ENCODE assay signal across 12 cellular contexts in genomic region chr12:19507823-19508222, GRCh38.
DNase-seq lines count a peak whose midpoint lies in the region; ATAC-seq and TF ChIP-seq lines count a peak whose summit lies in the region.
"Had no signal": no experiment of that assay in that cellular context is flagged by ENCODE, and none has a peak within 500 bp of the region (broad histone marks: within the 10 kb centered on the region; RNA-seq: fewer than 3 reads in every experiment).

No MANE protein-coding gene starts in this region.

- H3K4me3 Mint-ChIP-seq in activated CD8-positive, alpha-beta memory T cell treated with anti-CD3 and anti-CD28 coated beads, Interleukin-2, amount 10 ng/mL, durations not matched to agents 7 days and 5 days: no peak overlapping the region
- H3K4me3 Mint-ChIP-seq: dendritic cell treated with granulocyte-macrophage colony-stimulating factor and Interleukin-4, amounts not matched to agents 40 ng/mL and 50 ng/mL, for 4 days had no signal

- ATAC-seq in foreskin keratinocyte: no peak
- no peak for ATAC-seq in omental fat pad (ENCODE audit: low FRiP score)
- no peak for ATAC-seq in activated CD8-positive, alpha-beta memory T cell treated with anti-CD3 and anti-CD28 coated beads, Interleukin-2, amount 10 ng/mL, durations not matched to agents 7 days and 5 days

- H3K4me1 ChIP-seq in adipocyte (ENCODE audit: control insufficient read depth, insufficient read depth, low read length): no peaks in the 10 kb centered on the region
- peaks cover 7% of the 10 kb centered on the region for H3K4me1 ChIP-seq in foreskin keratinocyte
- H3K4me1 ChIP-seq: BLaER1 treated with 17β-estradiol and CSF1 and Interleukin-3, amounts not matched to agents 10 nM and 100 nM had no signal

- TF ChIP-seq CTCF in foreskin keratinocyte (conservative IDR thresholded peaks at IDR 0.05): peak; percentile 56
- no peak for TF ChIP-seq CTCF in omental fat pad (IDR thresholded peaks at IDR 0.05)

- H3K4me1 Mint-ChIP-seq in activated CD8-positive, alpha-beta memory T cell treated with anti-CD3 and anti-CD28 coated beads, Interleukin-2, amount 10 ng/mL, durations not matched to agents 7 days and 5 days: peaks cover 12% of the 10 kb centered on the region

- H3K36me3 Mint-ChIP-seq in activated CD8-positive, alpha-beta memory T cell treated with anti-CD3 and anti-CD28 coated beads, Interleukin-2, amount 10 ng/mL, durations not matched to agents 7 days and 5 days: peaks cover 39% of the 10 kb centered on the region

- H3K4me3 ChIP-seq in adipocyte (ENCODE audit: low read length): no peak overlapping the region
- H3K4me3 ChIP-seq: BLaER1 treated with 17β-estradiol and CSF1 and Interleukin-3, amounts not matched to agents 10 nM and 100 nM; K562 had no signal

- H3K9me3 ChIP-seq in adipocyte (ENCODE audit: control insufficient read depth, low read length): no peaks in the 10 kb centered on the region
- H3K9me3 ChIP-seq: BLaER1 treated with 17β-estradiol and CSF1 and Interleukin-3, amounts not matched to agents 10 nM and 100 nM had no signal

- POLR2A ChIA-PET in HEK293T (lab: Yijun Ruan, JAX): no interaction called here

- no peaks in the 10 kb centered on the region for H3K9me3 Mint-ChIP-seq in activated CD8-positive, alpha-beta memory T cell treated with anti-CD3 and anti-CD28 coated beads, Interleukin-2, amount 10 ng/mL, durations not matched to agents 7 days and 5 days (ENCODE audit: low read depth)
- H3K9me3 Mint-ChIP-seq: dendritic cell treated with granulocyte-macrophage colony-stimulating factor and Interleukin-4, amounts not matched to agents 40 ng/mL and 50 ng/mL, for 4 days had no signal

- peak overlapping the region; percentile 25 for H3K9ac ChIP-seq in adipocyte (ENCODE audit: low read length)
- H3K9ac ChIP-seq: BLaER1 treated with 17β-estradiol and CSF1 and Interleukin-3, amounts not matched to agents 10 nM and 100 nM had no signal

- H3K27ac Mint-ChIP-seq in activated CD8-positive, alpha-beta memory T cell treated with anti-CD3 and anti-CD28 coated beads, Interleukin-2, amount 10 ng/mL, durations not matched to agents 7 days and 5 days: no peak overlapping the region
- H3K27ac Mint-ChIP-seq: dendritic cell treated with granulocyte-macrophage colony-stimulating factor and Interleukin-4, amounts not matched to agents 40 ng/mL and 50 ng/mL, for 4 days had no signal

- no peaks in the 10 kb centered on the region for H3K27me3 ChIP-seq in adipocyte (replicated peaks; ENCODE audit: control insufficient read depth, insufficient read depth, low read length)
- no peaks in the 10 kb centered on the region for H3K27me3 ChIP-seq in foreskin keratinocyte
- H3K27me3 ChIP-seq: BLaER1 treated with 17β-estradiol and CSF1 and Interleukin-3, amounts not matched to agents 10 nM and 100 nM had no signal

- H3K36me3 ChIP-seq in adipocyte (ENCODE audit: control insufficient read depth, insufficient read depth, low read length, severe bottlenecking): peaks cover 3% of the 10 kb centered on the region

- peak; percentile 52 for DNase-seq in NCI-H2196 (lab: John Stamatoyannopoulos, UW; ENCODE audit: unreplicated experiment)
- no peak for DNase-seq in NCI-H2196 treated with DMSO at 0.1 percent for 48 hours (lab: John Stamatoyannopoulos, UW; ENCODE audit: unreplicated experiment)
- peak; percentile 68 for DNase-seq in adipocyte (ENCODE audit: low read depth)
- no peak for DNase-seq in foreskin keratinocyte
- DNase-seq in superior temporal gyrus (ENCODE audit: extremely low spot score): peak; percentile 60
- no peak for DNase-seq in omental fat pad (ENCODE audit: low spot score)
- no peak for DNase-seq in activated CD8-positive, alpha-beta memory T cell treated with anti-CD3 and anti-CD28 coated beads, Interleukin-2, amount 10 ng/mL, durations not matched to agents 7 days and 5 days
- DNase-seq in HEK293T (ENCODE audit: extremely low spot score): no peak
- DNase-seq: NCI-H82 had no signal

- CTCF ChIA-PET in activated CD8-positive, alpha-beta memory T cell treated with anti-CD3 and anti-CD28 coated beads, Interleukin-2, amount 10 ng/mL, durations not matched to agents 7 days and 5 days (lab: Charles Lee): interaction anchor here (0.6 kb wide), 1 partner anchor 157 kb away, joined by 4 read pairs; no protein-coding TSS in a partner anchor
- CTCF ChIA-PET in HEK293T (lab: Yijun Ruan, JAX): no interaction called here

- H3K27ac ChIP-seq in foreskin keratinocyte: no peak overlapping the region
- H3K27ac ChIP-seq: BLaER1 treated with 17β-estradiol and CSF1 and Interleukin-3, amounts not matched to agents 10 nM and 100 nM had no signal

- no peaks in the 10 kb centered on the region for H3K27me3 Mint-ChIP-seq in activated CD8-positive, alpha-beta memory T cell treated with anti-CD3 and anti-CD28 coated beads, Interleukin-2, amount 10 ng/mL, durations not matched to agents 7 days and 5 days
- H3K27me3 Mint-ChIP-seq: dendritic cell treated with granulocyte-macrophage colony-stimulating factor and Interleukin-4, amounts not matched to agents 40 ng/mL and 50 ng/mL, for 4 days had no signal

TF ChIP-seq in HEK293T, 16 proteins besides CTCF, POLR2A, EP300 and RAD21:
- TF ChIP-seq L3MBTL2 (conservative IDR thresholded peaks at IDR 0.05) (no peak), BHLHE40 (IDR thresholded peaks at IDR 0.05; ENCODE audit: borderline replicate concordance) (no peak), FOXM1 (IDR thresholded peaks at IDR 0.05; ENCODE audit: borderline replicate concordance) (no peak), NFRKB (IDR thresholded peaks at IDR 0.05) (no peak), HDGF (IDR thresholded peaks at IDR 0.05; ENCODE audit: borderline replicate concordance) (no peak)
- TF ChIP-seq, protein P1, sequence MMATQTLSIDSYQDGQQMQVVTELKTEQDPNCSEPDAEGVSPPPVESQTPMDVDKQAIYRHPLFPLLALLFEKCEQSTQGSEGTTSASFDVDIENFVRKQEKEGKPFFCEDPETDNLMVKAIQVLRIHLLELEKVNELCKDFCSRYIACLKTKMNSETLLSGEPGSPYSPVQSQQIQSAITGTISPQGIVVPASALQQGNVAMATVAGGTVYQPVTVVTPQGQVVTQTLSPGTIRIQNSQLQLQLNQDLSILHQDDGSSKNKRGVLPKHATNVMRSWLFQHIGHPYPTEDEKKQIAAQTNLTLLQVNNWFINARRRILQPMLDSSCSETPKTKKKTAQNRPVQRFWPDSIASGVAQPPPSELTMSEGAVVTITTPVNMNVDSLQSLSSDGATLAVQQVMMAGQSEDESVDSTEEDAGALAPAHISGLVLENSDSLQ (IDR thresholded peaks at IDR 0.05): no peak
TF ChIP-seq in HEK293T: peak in this region for 0.

Comparison
In these comparisons a context has a peak if more than half of its experiments do, and no peak if none do; other contexts are left out.
1. DNase-seq: peak in NCI-H2196 (single experiment), adipocyte (single experiment) and superior temporal gyrus (single experiment); none in NCI-H2196 treated with DMSO at 0.1 percent for 48 hours (single experiment), foreskin keratinocyte (0 of 2), omental fat pad (single experiment), activated CD8-positive, alpha-beta memory T cell treated with anti-CD3 and anti-CD28 coated beads, Interleukin-2, amount 10 ng/mL, durations not matched to agents 7 days and 5 days (single experiment) and HEK293T (single experiment).